9 cellular contexts compared by ENCODE assay signal in the genomic region with DNA sequence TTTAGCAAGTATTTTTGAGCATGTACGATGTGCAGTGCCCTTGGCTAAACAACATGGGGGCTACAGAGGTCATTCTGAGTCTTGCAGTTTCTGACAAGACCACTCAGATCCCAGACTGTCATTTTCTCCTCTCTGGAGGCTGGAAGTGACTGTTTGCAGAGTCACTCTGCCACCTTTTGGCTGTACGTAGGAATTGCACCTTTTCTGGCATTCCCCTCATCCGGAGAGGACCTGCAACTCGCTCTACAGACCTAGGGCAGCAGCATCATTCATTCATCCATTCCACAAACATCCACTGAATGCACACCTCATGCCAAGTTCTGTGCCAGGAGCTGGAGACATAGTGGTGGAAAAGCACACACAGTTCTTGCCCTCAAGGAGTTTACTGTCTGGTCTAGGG.
DNase-seq lines count a peak whose midpoint lies in the region; ATAC-seq and TF ChIP-seq lines count a peak whose summit lies in the region.
"Had no signal": no experiment of that assay in that cellular context is flagged by ENCODE, and none has a peak within 500 bp of the region (broad histone marks: within the 10 kb centered on the region; RNA-seq: fewer than 3 reads in every experiment).

No MANE protein-coding gene starts in this region.

- POLR2A ChIA-PET in AG04449 (lab: Yijun Ruan, JAX) = no interaction called here

- peaks cover 7% of the 10 kb centered on the region for H3K27me3 Mint-ChIP-seq in activated T-helper 17 cell treated with anti-CD3 and anti-CD28 coated beads, Interleukin-2, amount 50 U/mL, for 72 hours
- H3K27me3 Mint-ChIP-seq: activated naive CD8-positive, alpha-beta T cell treated with anti-CD3 and anti-CD28 coated beads, Interleukin-2, amount 10 ng/mL, durations not matched to agents 7 days and 5 days had no signal

- DNase-seq in AG04449 (ENCODE audit: low read depth, low spot score) = no peak
- peak; percentile 33 for DNase-seq in GM12865 (ENCODE audit: low read depth)
- peak; percentile 44 for DNase-seq in SK-N-DZ (ENCODE audit: low spot score)
- peak; percentile 21 for DNase-seq in fibroblast of pulmonary artery (ENCODE audit: low read depth)
- peak; percentile 14 to 16 for DNase-seq in stimulated activated CD4-positive, alpha-beta T cell treated with anti-CD3 and anti-CD28 coated beads, Interleukin-2, amount 100 ng/mL, for 24 hours
- no peak for DNase-seq in NCI-H187 (lab: John Stamatoyannopoulos, UW)
- DNase-seq: activated naive CD8-positive, alpha-beta T cell treated with anti-CD3 and anti-CD28 coated beads, Interleukin-2, amount 10 ng/mL, durations not matched to agents 7 days and 5 days had no signal

- H3K4me3 ChIP-seq in AG04449 (ENCODE audit: low read depth, low read length) (no peak overlapping the region), GM12865 (ENCODE audit: low read depth, low read length) (no peak overlapping the region), fibroblast of pulmonary artery (replicated peaks; ENCODE audit: low read depth, low read length) (no peak overlapping the region)

- no peak overlapping the region for H3K4me3 Mint-ChIP-seq in activated T-helper 17 cell treated with anti-CD3 and anti-CD28 coated beads, Interleukin-2, amount 50 U/mL, for 72 hours
- H3K4me3 Mint-ChIP-seq: activated naive CD8-positive, alpha-beta T cell treated with anti-CD3 and anti-CD28 coated beads, Interleukin-2, amount 10 ng/mL, durations not matched to agents 7 days and 5 days had no signal

- peak; percentile 47 for ATAC-seq in HG03432 (IDR thresholded peaks at IDR 0.05; ENCODE audit: unreplicated experiment)
- ATAC-seq in activated T-helper 17 cell treated with anti-CD3 and anti-CD28 coated beads, Interleukin-2, amount 50 U/mL, for 72 hours (replicated peaks) = no peak

- H3K9me3 Mint-ChIP-seq in activated T-helper 17 cell treated with anti-CD3 and anti-CD28 coated beads, Interleukin-2, amount 50 U/mL, for 72 hours = no peaks in the 10 kb centered on the region
- H3K9me3 Mint-ChIP-seq: activated naive CD8-positive, alpha-beta T cell treated with anti-CD3 and anti-CD28 coated beads, Interleukin-2, amount 10 ng/mL, durations not matched to agents 7 days and 5 days had no signal

- H3K36me3 Mint-ChIP-seq in activated T-helper 17 cell treated with anti-CD3 and anti-CD28 coated beads, Interleukin-2, amount 50 U/mL, for 72 hours (ENCODE audit: low read depth) = no peaks in the 10 kb centered on the region
- H3K36me3 Mint-ChIP-seq: activated naive CD8-positive, alpha-beta T cell treated with anti-CD3 and anti-CD28 coated beads, Interleukin-2, amount 10 ng/mL, durations not matched to agents 7 days and 5 days had no signal

- peak; percentile 58 for TF ChIP-seq CTCF in AG04449 (IDR thresholded peaks at IDR 0.05; ENCODE audit: insufficient read depth, low read length, missing control alignments)
- peak; percentile 54 for TF ChIP-seq CTCF in GM12865 (IDR thresholded peaks at IDR 0.05; ENCODE audit: insufficient read depth, low read depth, low read length, missing control alignments)
- TF ChIP-seq CTCF in fibroblast of pulmonary artery (IDR thresholded peaks at IDR 0.05; ENCODE audit: low read length, missing control alignments) = peak; percentile 30

- CTCF ChIA-PET in AG04449 (lab: Yijun Ruan, JAX) = interaction anchor here (0.9 to 2.0 kb wide), 4 partner anchors 223 to 242 kb away, joined by 3 to 11 read pairs (median 8); no protein-coding TSS in a partner anchor

- H3K27ac Mint-ChIP-seq in activated T-helper 17 cell treated with anti-CD3 and anti-CD28 coated beads, Interleukin-2, amount 50 U/mL, for 72 hours = no peak overlapping the region
- H3K27ac Mint-ChIP-seq: activated naive CD8-positive, alpha-beta T cell treated with anti-CD3 and anti-CD28 coated beads, Interleukin-2, amount 10 ng/mL, durations not matched to agents 7 days and 5 days had no signal

- no peaks in the 10 kb centered on the region for H3K4me1 Mint-ChIP-seq in activated T-helper 17 cell treated with anti-CD3 and anti-CD28 coated beads, Interleukin-2, amount 50 U/mL, for 72 hours
- H3K4me1 Mint-ChIP-seq: activated naive CD8-positive, alpha-beta T cell treated with anti-CD3 and anti-CD28 coated beads, Interleukin-2, amount 10 ng/mL, durations not matched to agents 7 days and 5 days had no signal

Comparison
In these comparisons a context has a peak if more than half of its experiments do, and no peak if none do; other contexts are left out.
1. DNase-seq: peak in GM12865 (single experiment), SK-N-DZ (single experiment), fibroblast of pulmonary artery (single experiment) and stimulated activated CD4-positive, alpha-beta T cell treated with anti-CD3 and anti-CD28 coated beads, Interleukin-2, amount 100 ng/mL, for 24 hours (2 of 2); none in AG04449 (single experiment) and NCI-H187 (0 of 2).
2. Peak in every context shown above with its lines, with median percentiles within 50 percentile points of each other: CTCF ChIP-seq.